In genomic region chr2:71326968-71327367, GRCh38 we compare ENCODE assay signal across 6 cellular contexts.
"Had no signal": no experiment of that assay in that cellular context is flagged by ENCODE, and none has a peak within 500 bp of the region (broad histone marks: within the 10 kb centered on the region; RNA-seq: fewer than 3 reads in every experiment).

No MANE protein-coding gene starts in this region.

- DNase-seq: GM23248, GOT3, H7, KG1 had no signal

- H3K9ac ChIP-seq: GM23248 had no signal

- H3K36me3 ChIP-seq: HAP-1 had no signal

- ATAC-seq: HCT116 had no signal

- H3K9me3 ChIP-seq: HAP-1 had no signal

- H2AFZ ChIP-seq: GM23248 had no signal

- H3K4me3 ChIP-seq: GM23248, HAP-1 had no signal

- H3K27ac ChIP-seq: GM23248 had no signal
